ENCODE assay signal across 33 cellular contexts in genomic region chr14:65198346-65198745, GRCh38.
"Had no signal": no experiment of that assay in that cellular context is flagged by ENCODE, and none has a peak within 500 bp of the region (broad histone marks: within the 10 kb centered on the region; RNA-seq: fewer than 3 reads in every experiment).

No MANE protein-coding gene starts in this region.

- DNase-seq: activated B cell treated with CpG ODN at 0.5 μM for 24 hours; activated CD4-positive, alpha-beta memory T cell treated with anti-CD3 and anti-CD28 coated beads for 36 hours; activated CD4-positive, alpha-beta T cell treated with anti-CD3 and anti-CD28 coated beads for 4 hours; activated CD4-positive, alpha-beta T cell treated with anti-CD3 and anti-CD28 coated beads, Interleukin-2, amount 50 U/mL, for 1 hour; activated CD4-positive, CD25-positive, alpha-beta regulatory T cell treated with anti-CD3 and anti-CD28 coated beads, Interleukin-2, amount 50 U/mL, for 72 hours; activated CD8-positive, alpha-beta memory T cell treated with anti-CD3 and anti-CD28 coated beads, Interleukin-2, amount 50 U/mL, for 4 hours; activated gamma-delta T cell treated with Interleukin-2 at 50 U/mL for 16 hours; activated naive CD4-positive, alpha-beta T cell treated with anti-CD3 and anti-CD28 coated beads for 36 hours; activated T-cell treated with anti-CD3 and anti-CD28 coated beads for 4 hours; activated T-cell treated with anti-CD3 and anti-CD28 coated beads, Interleukin-2, amount 50 U/mL, for 4 hours; adrenal gland; body of pancreas; NCI-H1092 treated with DMSO at 0.1 percent for 48 hours; NCI-H1417; NCI-H146; NCI-H187; NCI-H2029 treated with DMSO at 0.1 percent for 48 hours; NCI-H2107; NCI-H2171; NCI-H510A; NCI-H748 treated with DMSO at 0.1 percent for 48 hours; SHP77; SJCRH30; T-cell; T-helper 17 cell; T-helper 9 cell had no signal

- H3K27ac ChIP-seq: adrenal gland, body of pancreas, breast epithelium, KMS-11, SJCRH30, SK-N-MC, VCaP had no signal

- H3K9me3 ChIP-seq: adrenal gland, body of pancreas, breast epithelium, SJCRH30 had no signal

- H3K4me3 ChIP-seq: adrenal gland, body of pancreas, breast epithelium, SJCRH30, SK-N-MC had no signal

- H3K4me2 ChIP-seq: KMS-11 had no signal

- H3K27me3 Mint-ChIP-seq: activated B cell treated with CpG ODN at 0.5 μM for 24 hours; activated CD4-positive, alpha-beta memory T cell treated with anti-CD3 and anti-CD28 coated beads for 36 hours; T-cell; T-helper 17 cell had no signal

- ATAC-seq: activated naive CD4-positive, alpha-beta T cell treated with anti-CD3 and anti-CD28 coated beads, Interleukin-2, amount 50 U/mL, for 72 hours; activated T-cell treated with anti-CD3 and anti-CD28 coated beads, Interleukin-2, amount 50 U/mL, for 4 hours; body of pancreas; Panc1; T-cell; T-helper 17 cell had no signal

- H3K4me3 Mint-ChIP-seq: activated B cell treated with CpG ODN at 0.5 μM for 24 hours; activated CD4-positive, alpha-beta memory T cell treated with anti-CD3 and anti-CD28 coated beads for 36 hours; activated naive CD4-positive, alpha-beta T cell treated with anti-CD3 and anti-CD28 coated beads for 36 hours; activated T-cell treated with anti-CD3 and anti-CD28 coated beads, Interleukin-2, amount 50 U/mL, for 4 hours; activated T-helper 1 cell treated with anti-CD3 and anti-CD28 coated beads, Interleukin-12 subunit alpha, Interleukin-12 subunit beta, Interleukin-2, Interleukin-4 antibody, amounts not matched to agents 30 ng/mL and 10 ng/mL and 1 ng/mL, durations not matched to agents 14 hours and 24 hours and 36 hours; T-cell; T-helper 17 cell had no signal

- H3K27ac Mint-ChIP-seq: activated B cell treated with CpG ODN at 0.5 μM for 24 hours; activated CD4-positive, alpha-beta memory T cell treated with anti-CD3 and anti-CD28 coated beads for 36 hours; activated naive CD4-positive, alpha-beta T cell treated with anti-CD3 and anti-CD28 coated beads for 36 hours; activated T-helper 1 cell treated with anti-CD3 and anti-CD28 coated beads, Interleukin-12 subunit alpha, Interleukin-12 subunit beta, Interleukin-2, Interleukin-4 antibody, amounts not matched to agents 30 ng/mL and 10 ng/mL and 1 ng/mL, durations not matched to agents 14 hours and 24 hours and 36 hours; T-cell; T-helper 17 cell had no signal

- H3K9me3 Mint-ChIP-seq: activated B cell treated with CpG ODN at 0.5 μM for 24 hours had no signal

- H3K4me1 ChIP-seq: adrenal gland, body of pancreas, breast epithelium, SJCRH30 had no signal

- H3K36me3 ChIP-seq: adrenal gland, breast epithelium, SJCRH30 had no signal

- H3K36me3 Mint-ChIP-seq: activated CD4-positive, alpha-beta memory T cell treated with anti-CD3 and anti-CD28 coated beads for 36 hours; T-cell had no signal

- H3K9ac ChIP-seq: KMS-11 had no signal

- H3K27me3 ChIP-seq: adrenal gland, body of pancreas, breast epithelium, SJCRH30 had no signal
